ENCODE assay signal across 8 cellular contexts in the genomic region with DNA sequence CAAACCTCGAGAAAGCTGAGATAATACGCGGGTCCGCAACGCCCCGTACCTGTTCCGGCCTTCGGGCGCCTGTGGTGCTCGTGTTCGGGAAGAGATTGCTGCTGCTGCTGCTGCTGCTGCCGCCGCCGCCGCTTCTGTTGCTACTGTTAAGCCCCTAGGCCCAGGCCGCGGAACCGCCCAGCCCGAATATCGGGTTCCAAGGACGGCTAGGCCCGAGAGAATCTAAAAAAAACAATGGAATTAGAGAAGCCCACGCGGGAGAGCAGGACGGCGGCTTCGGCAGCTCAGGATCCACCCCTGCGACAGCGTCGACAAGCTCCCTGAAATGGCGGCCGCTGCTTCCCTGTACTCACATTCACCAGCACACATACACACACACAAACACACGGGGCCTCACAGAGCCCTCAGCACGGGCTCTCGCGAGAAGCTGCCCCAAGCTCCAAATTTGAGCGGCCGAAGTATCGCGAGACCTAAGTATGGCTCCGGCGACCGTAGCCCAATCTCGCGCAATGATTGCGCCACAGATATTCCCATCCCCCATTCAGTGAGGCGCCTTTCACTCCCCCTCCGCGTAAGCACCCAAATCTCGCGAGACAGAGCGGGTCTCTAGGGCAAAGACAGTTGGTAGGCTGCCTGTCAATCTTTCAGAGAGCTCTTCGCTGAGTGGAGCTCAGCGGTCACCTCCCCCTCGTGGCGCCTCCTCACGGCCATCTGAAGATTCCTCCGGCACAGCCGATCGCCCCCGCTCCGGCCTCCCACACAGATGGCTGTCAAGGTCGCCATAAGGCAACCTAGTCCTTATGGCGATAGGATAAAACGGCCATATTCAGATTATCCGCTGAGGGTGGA. TPM values are rescaled to one million over a fixed set of nuclear protein-coding genes. Genes with fewer than 3 reads are reported as not detected.
DNase-seq lines count a peak whose midpoint lies in the region; TF ChIP-seq lines count a peak whose summit lies in the region.

A gene (minus strand): TSS at position 369 of the 849 bp plus-strand sequence. CDS start 1,386 bp downstream, outside the sequence.

- H2BK120ac ChIP-seq in neuronal stem cell (ENCODE audit: low read depth, low read length): peak within 1 kb of the TSS; percentile 87

- no peaks in the 10 kb centered on the region for H3K9me3 Mint-ChIP-seq in activated naive CD4-positive, alpha-beta T cell treated with anti-CD3 and anti-CD28 coated beads for 36 hours

- peaks cover 38% of the 10 kb centered on the region for H3K4me1 Mint-ChIP-seq in activated naive CD4-positive, alpha-beta T cell treated with anti-CD3 and anti-CD28 coated beads for 36 hours (ENCODE audit: low read depth)

- no peaks in the 10 kb centered on the region for H3K27me3 Mint-ChIP-seq in activated naive CD4-positive, alpha-beta T cell treated with anti-CD3 and anti-CD28 coated beads for 36 hours (ENCODE audit: low read depth)

- peak within 1 kb of the TSS; percentile 100 for H3K23ac ChIP-seq in neuronal stem cell (ENCODE audit: low read depth, low read length, poor library complexity)

- peaks cover 7 to 15% of the 10 kb centered on the region in 2 donors for H3K4me1 ChIP-seq in neuronal stem cell (ENCODE audit: control insufficient read depth in 2 of 2, insufficient read depth in 1 of 2, low read depth in 1 of 2, low read length in 2 of 2)

- H3K9ac ChIP-seq in neuronal stem cell (ENCODE audit: low read depth, low read length, poor library complexity): peak within 1 kb of the TSS; percentile 95

- peak within 1 kb of the TSS; percentile 99 for H2BK15ac ChIP-seq in neuronal stem cell (ENCODE audit: low read length)

- H3K4me3 ChIP-seq in GM06990 (replicated peaks; ENCODE audit: low read depth, low read length) (peak within 1 kb of the TSS; percentile 87), HFF-Myc (replicated peaks; ENCODE audit: low read depth, low read length) (peak within 1 kb of the TSS; percentile 92), neuronal stem cell (ENCODE audit: low read length in 2 of 2) (peak within 1 kb of the TSS; percentile 64 to 91)

- TF ChIP-seq CTCF in GM06990 (IDR thresholded peaks at IDR 0.05; ENCODE audit: insufficient read depth, low read length, poor library complexity, severe bottlenecking): peak; percentile 15
- peak; percentile 32 for TF ChIP-seq CTCF in HFF-Myc (IDR thresholded peaks at IDR 0.05; ENCODE audit: low read depth, low read length, missing control alignments)
- no peak for TF ChIP-seq CTCF in subcutaneous adipose tissue (IDR thresholded peaks at IDR 0.05; ENCODE audit: low read depth)

- H4K91ac ChIP-seq in neuronal stem cell (ENCODE audit: low read depth, low read length, poor library complexity): peak within 1 kb of the TSS; percentile 100

- H3K27ac Mint-ChIP-seq in activated naive CD4-positive, alpha-beta T cell treated with anti-CD3 and anti-CD28 coated beads for 36 hours: peak within 1 kb of the TSS; percentile 100

- H2AK5ac ChIP-seq in neuronal stem cell (ENCODE audit: low read depth, low read length): peak within 1 kb of the TSS; percentile 100

- peak within 1 kb of the TSS; percentile 100 for H3K18ac ChIP-seq in neuronal stem cell (ENCODE audit: low read length)

- H4K8ac ChIP-seq in neuronal stem cell (ENCODE audit: low read depth, low read length): peak within 1 kb of the TSS; percentile 17

- peak within 1 kb of the TSS; percentile 100 for H2BK5ac ChIP-seq in neuronal stem cell (ENCODE audit: low read length)

- peak; percentile 97 for DNase-seq in GM06990 (ENCODE audit: extremely low read depth, insufficient read length)
- peak; percentile 100 for DNase-seq in HFF-Myc (ENCODE audit: extremely low read depth, low read depth)
- DNase-seq in NAMALWA (ENCODE audit: low spot score): peak; percentile 100
- peak; percentile 100 for DNase-seq in SK-N-DZ (ENCODE audit: low spot score)
- peak; percentile 100 for DNase-seq in activated naive CD4-positive, alpha-beta T cell treated with anti-CD3 and anti-CD28 coated beads for 36 hours
- DNase-seq in foreskin melanocyte: peak; percentile 100
- DNase-seq in neuronal stem cell (ENCODE audit: low spot score): peak; percentile 100

- no peak within 1 kb of the TSS for H2BK12ac ChIP-seq in neuronal stem cell (ENCODE audit: low read length)

- WGBS in neuronal stem cell (ENCODE audit: extremely low coverage in 2 of 2, insufficient read length in 2 of 2, insufficient replicate concordance in 1 of 2), 2 donors: no CpG with 5 or more reads among the region's 66 CpGs

- peak within 1 kb of the TSS; percentile 98 for H3K4ac ChIP-seq in neuronal stem cell (ENCODE audit: low read length)

- H2AFZ ChIP-seq in neuronal stem cell (ENCODE audit: low read length): peak within 1 kb of the TSS; percentile 69

- peaks cover 40% of the 10 kb centered on the region for H3K36me3 Mint-ChIP-seq in activated naive CD4-positive, alpha-beta T cell treated with anti-CD3 and anti-CD28 coated beads for 36 hours (ENCODE audit: low read depth)

- peak within 1 kb of the TSS; percentile 89 for H3K27ac ChIP-seq in neuronal stem cell (replicated peaks; ENCODE audit: low read length)

- peak within 1 kb of the TSS; percentile 99 for H3K4me3 Mint-ChIP-seq in activated naive CD4-positive, alpha-beta T cell treated with anti-CD3 and anti-CD28 coated beads for 36 hours

- intact Hi-C loops in activated naive CD4-positive, alpha-beta T cell treated with anti-CD3 and anti-CD28 coated beads for 36 hours (cut with micrococcal nuclease): loop anchor here (1.0 to 5.0 kb wide), 10 partner anchors 29 to 650 kb away; a partner anchor contains a TSS

- H3K27me3 ChIP-seq in GM06990 (replicated peaks; ENCODE audit: control insufficient read depth, insufficient read depth, low read length): no peaks in the 10 kb centered on the region
- H3K27me3 ChIP-seq in neuronal stem cell (ENCODE audit: control insufficient read depth in 3 of 3, insufficient read depth in 3 of 3, low read depth in 1 of 3, low read length in 3 of 3): no peaks in the 10 kb centered on the region

- peak within 1 kb of the TSS; percentile 49 for H3K4me2 ChIP-seq in neuronal stem cell (ENCODE audit: insufficient read depth, low read length, poor library complexity, severe bottlenecking)

- H3K79me1 ChIP-seq in neuronal stem cell (ENCODE audit: low read depth, low read length): peaks cover 4% of the 10 kb centered on the region

- peak within 1 kb of the TSS; percentile 89 for H3K14ac ChIP-seq in neuronal stem cell (ENCODE audit: low read length)

- CTCF ChIA-PET in activated naive CD4-positive, alpha-beta T cell treated with anti-CD3 and anti-CD28 coated beads for 36 hours (lab: Charles Lee): interaction anchor here (0.6 to 3.0 kb wide), 11 partner anchors 27 to 1319 kb away, joined by 3 to 16 read pairs (median 3); a partner anchor contains a TSS

- H3K36me3 ChIP-seq in GM06990 (ENCODE audit: control insufficient read depth, insufficient read depth, low read length) (peaks cover 11% of the 10 kb centered on the region), neuronal stem cell (replicated peaks in 1 of 2; ENCODE audit: control insufficient read depth in 2 of 2, insufficient read depth in 2 of 2, low read length in 2 of 2) (peaks cover 16 to 38% of the 10 kb centered on the region in 2 donors)

- H3K9me3 ChIP-seq in neuronal stem cell (replicated peaks in 1 of 2; ENCODE audit: control insufficient read depth in 2 of 2, insufficient read depth in 1 of 2, low read depth in 1 of 2, low read length in 2 of 2): peaks cover 0 to 7% of the 10 kb centered on the region in 2 donors

RNA-seq across cellular contexts. Expression of the gene that starts here (rescaled TPM):
- 409 and 443 TPM in 2 replicates for polyA plus RNA-seq in SK-N-DZ (2014; cell fraction: cytosol; rRNA removed)
- 2,022 and 2,099 TPM in 2 replicates for polyA plus RNA-seq in SK-N-DZ (2014; cell fraction: nucleus; rRNA removed)
- 100 to 1,000 TPM; 297 to 304 TPM for total RNA-seq in activated naive CD4-positive, alpha-beta T cell treated with anti-CD3 and anti-CD28 coated beads for 36 hours
- 204 TPM for polyA plus RNA-seq in neuronal stem cell (2013, experiment 1 of 2)
- polyA plus RNA-seq in neuronal stem cell (2013, experiment 2 of 2): 207 TPM
- total RNA-seq in subcutaneous adipose tissue: 100 to 1,000 TPM; 320 to 423 (median 379) TPM

Comparison
In these comparisons a context has a peak if more than half of its experiments do, and no peak if none do; other contexts are left out.
1. Peak in every context shown above with its lines: DNase-seq, H3K4me3 ChIP-seq and H3K27ac ChIP-seq.